8 cellular contexts compared by ENCODE assay signal in genomic region chr6:51865176-51865575, GRCh38.
"Had no signal": no experiment of that assay in that cellular context is flagged by ENCODE, and none has a peak within 500 bp of the region (broad histone marks: within the 10 kb centered on the region; RNA-seq: fewer than 3 reads in every experiment).

No MANE protein-coding gene starts in this region.

- H3K4me3 Mint-ChIP-seq: HFFc6, IgD-negative memory B cell had no signal

- H3K4me1 Mint-ChIP-seq: IgD-negative memory B cell had no signal

- H3K36me3 ChIP-seq: HAP-1 had no signal

- H3K36me3 Mint-ChIP-seq: IgD-negative memory B cell had no signal

- H2AFZ ChIP-seq: GM23248 had no signal

- H3K27ac ChIP-seq: GM23248, HL-60 had no signal

- H3K9ac ChIP-seq: GM23248 had no signal

- H3K4me1 ChIP-seq: HAP-1 had no signal

- FAIRE-seq: HepG2 had no signal

- H3K9me3 Mint-ChIP-seq: IgD-negative memory B cell had no signal

- H3K4me3 ChIP-seq: GM23248, HAP-1 had no signal

- H3K27ac Mint-ChIP-seq: HFFc6, IgD-negative memory B cell had no signal

- DNase-seq: GM23248, H7, HFFc6 had no signal

- ATAC-seq: HCT116, HepG2 had no signal

- H3K9me3 ChIP-seq: HAP-1 had no signal
